19 cellular contexts compared by ENCODE assay signal in genomic region chr17:13751485-13751793, GRCh38.
DNase-seq lines count a peak whose midpoint lies in the region; ATAC-seq and TF ChIP-seq lines count a peak whose summit lies in the region.
"Had no signal": no experiment of that assay in that cellular context is flagged by ENCODE, and none has a peak within 500 bp of the region (broad histone marks: within the 10 kb centered on the region; RNA-seq: fewer than 3 reads in every experiment).

No MANE protein-coding gene starts in this region.

- no peaks in the 10 kb centered on the region for H3K79me2 ChIP-seq in hepatocyte
- no peaks in the 10 kb centered on the region for H3K79me2 ChIP-seq in trophoblast cell (ENCODE audit: control insufficient read depth, insufficient read depth, low read length, poor library complexity)

- H4K8ac ChIP-seq in trophoblast cell (ENCODE audit: low read depth, low read length) = no peak overlapping the region

- no peak overlapping the region for H3K4ac ChIP-seq in trophoblast cell (ENCODE audit: low read depth, low read length)

- H3K4me3 ChIP-seq in hepatocyte (no peak overlapping the region), trophoblast cell (ENCODE audit: low read depth, low read length) (no peak overlapping the region)
- H3K4me3 ChIP-seq: BLaER1, GM12878 had no signal

- no peak overlapping the region for H2AK5ac ChIP-seq in trophoblast cell (ENCODE audit: low read length)

- H3K18ac ChIP-seq in trophoblast cell (ENCODE audit: low read length) = peak overlapping the region; percentile 17

- no peak overlapping the region for H4K91ac ChIP-seq in trophoblast cell (ENCODE audit: low read depth, low read length)

- no peaks in the 10 kb centered on the region for H4K20me1 ChIP-seq in hepatocyte (ENCODE audit: insufficient read depth, poor library complexity, severe bottlenecking)
- H4K20me1 ChIP-seq: BLaER1 had no signal

- no peak for TF ChIP-seq CTCF in hepatocyte (IDR thresholded peaks at IDR 0.05; ENCODE audit: poor library complexity)

- H3K9me2 ChIP-seq in hepatocyte (replicated peaks; ENCODE audit: insufficient read depth) = no peaks in the 10 kb centered on the region

- H3K4me1 ChIP-seq in hepatocyte (ENCODE audit: insufficient read depth) (peaks cover 12% of the 10 kb centered on the region), trophoblast cell (ENCODE audit: control insufficient read depth in 1 of 2, insufficient read depth in 2 of 2, low read length in 2 of 2) (peaks cover 14 to 25% of the 10 kb centered on the region in 2 experiments)
- H3K4me1 ChIP-seq: BLaER1 had no signal

- peaks cover 15% of the 10 kb centered on the region for H3K79me1 ChIP-seq in trophoblast cell (ENCODE audit: low read length)

- H3K9me3 ChIP-seq in hepatocyte (ENCODE audit: low read depth) = no peaks in the 10 kb centered on the region
- H3K9me3 ChIP-seq in trophoblast cell (ENCODE audit: insufficient read depth, low read depth, low read length) = no peaks in the 10 kb centered on the region
- H3K9me3 ChIP-seq: BLaER1 had no signal

- no peak overlapping the region for H3K14ac ChIP-seq in trophoblast cell (ENCODE audit: low read length)

- peak overlapping the region; percentile 15 for H2BK120ac ChIP-seq in trophoblast cell (ENCODE audit: insufficient read depth, low read length, poor library complexity)

- H3K4me2 ChIP-seq in hepatocyte = peak overlapping the region; percentile 18
- peak overlapping the region; percentile 13 for H3K4me2 ChIP-seq in trophoblast cell (ENCODE audit: low read length)
- H3K4me2 ChIP-seq: BLaER1 had no signal

- H3K9ac ChIP-seq in trophoblast cell (ENCODE audit: low read length) = no peak overlapping the region
- H3K9ac ChIP-seq: BLaER1 had no signal

- H2BK12ac ChIP-seq in trophoblast cell (ENCODE audit: low read length) = no peak overlapping the region

- H3K36me3 ChIP-seq in hepatocyte (replicated peaks; ENCODE audit: insufficient read depth, low read depth) (no peaks in the 10 kb centered on the region), trophoblast cell (ENCODE audit: control insufficient read depth in 1 of 2, insufficient read depth in 2 of 2, low read length in 2 of 2) (no peaks in the 10 kb centered on the region)
- H3K36me3 ChIP-seq: BLaER1 had no signal

- no peak overlapping the region for H3K27ac ChIP-seq in hepatocyte
- H3K27ac ChIP-seq in trophoblast cell (ENCODE audit: low read depth, low read length) = peak overlapping the region; percentile 94
- H3K27ac ChIP-seq: 22Rv1, BLaER1 had no signal

- no peak overlapping the region for H3K23ac ChIP-seq in trophoblast cell (ENCODE audit: low read length)

- no peak for ATAC-seq in GM21423 (IDR thresholded peaks at IDR 0.05; ENCODE audit: unreplicated experiment)
- ATAC-seq in GM18907 (IDR thresholded peaks at IDR 0.05; ENCODE audit: unreplicated experiment) = no peak
- ATAC-seq: GM12878 had no signal

- no peak overlapping the region for H4K12ac ChIP-seq in trophoblast cell (ENCODE audit: low read depth, low read length)

- WGBS in hepatocyte (ENCODE audit: low lambda C conversion rate, missing lambda C conversion rate) = 38% methylated on average over 4 of the region's 4 CpGs
- WGBS in trophoblast cell (ENCODE audit: extremely low coverage, insufficient coverage, insufficient read length) = no CpG with 5 or more reads among the region's 4 CpGs

- no peaks in the 10 kb centered on the region for H3K27me3 ChIP-seq in hepatocyte
- H3K27me3 ChIP-seq in trophoblast cell (ENCODE audit: insufficient read depth, low read length) = no peaks in the 10 kb centered on the region
- H3K27me3 ChIP-seq: BLaER1 had no signal

- H2AFZ ChIP-seq in hepatocyte (no peak overlapping the region), trophoblast cell (ENCODE audit: insufficient read depth, low read length, poor library complexity) (no peak overlapping the region)

- DNase-seq in SIG-M5 treated with dmso at 0.1 percent for 504 hours (lab: John Stamatoyannopoulos, UW; ENCODE audit: unreplicated experiment) (peak; percentile 6), SIG-M5 (lab: John Stamatoyannopoulos, UW) (no peak), OCI-M1 (lab: John Stamatoyannopoulos, UW) (peak; percentile 67), hepatocyte (ENCODE audit: low spot score) (no peak), trophoblast cell (no peak), NCI-H69 (lab: John Stamatoyannopoulos, UW) (no peak)
- DNase-seq: CD8-positive, alpha-beta memory T cell; DMS79 treated with DMSO at 0.1 percent for 48 hours; KG1; NCI-H1048; NCI-H1436 treated with DMSO at 0.1 percent for 48 hours; NCI-H2029 treated with DMSO at 0.1 percent for 48 hours; NCI-H510A treated with DMSO at 0.1 percent for 48 hours; Right ventricle myocardium superior had no signal

- peak overlapping the region; percentile 78 for H2BK5ac ChIP-seq in trophoblast cell (ENCODE audit: low read depth, low read length, poor library complexity)

Comparison
In these comparisons a context has a peak if more than half of its experiments do, and no peak if none do; other contexts are left out.
1. DNase-seq: peak in SIG-M5 treated with dmso at 0.1 percent for 504 hours (single experiment) and OCI-M1 (single experiment); none in SIG-M5 (single experiment), hepatocyte (single experiment), trophoblast cell (0 of 2) and NCI-H69 (single experiment).